In the genomic region with DNA sequence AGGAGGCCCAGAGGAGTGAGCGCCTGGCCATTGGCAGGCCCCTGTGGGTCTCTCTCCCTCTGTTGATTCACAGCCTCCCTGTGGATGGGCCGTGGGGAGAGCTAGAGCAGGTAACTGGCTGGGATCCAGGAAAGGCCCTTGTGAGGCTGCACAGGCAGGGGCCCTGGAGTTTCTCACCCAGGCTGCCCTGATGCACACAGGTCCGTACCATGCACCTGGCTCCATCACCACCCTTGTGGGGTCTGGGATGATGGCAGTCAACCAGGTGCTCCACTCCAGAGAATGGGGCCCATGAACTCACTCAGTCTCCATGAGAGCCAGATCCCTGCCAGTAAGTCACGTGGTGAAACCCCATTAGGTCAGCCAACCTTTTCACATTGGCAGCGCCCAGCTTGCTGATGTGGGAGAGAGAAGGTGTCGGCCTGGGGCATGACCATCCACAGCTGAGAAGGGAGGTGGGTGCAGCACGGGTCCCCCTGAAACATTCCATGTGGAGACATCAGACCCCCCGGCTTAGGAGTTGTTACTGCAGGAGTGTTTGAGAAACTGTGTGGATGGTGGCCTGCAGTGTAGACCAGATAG, we compare ENCODE assay signal across 26 cellular contexts.
"Had no signal": no experiment of that assay in that cellular context is flagged by ENCODE, and none has a peak within 500 bp of the region (broad histone marks: within the 10 kb centered on the region; RNA-seq: fewer than 3 reads in every experiment).

No MANE protein-coding gene starts in this region.

- H3K4me1 ChIP-seq: uterus had no signal

- H3K4me3 ChIP-seq: body of pancreas, cardiac muscle cell, esophagus squamous epithelium, uterus had no signal

- H3K36me3 ChIP-seq: cardiac muscle cell, esophagus squamous epithelium, uterus had no signal

- H3K9me3 ChIP-seq: body of pancreas, esophagus squamous epithelium, uterus had no signal

- ATAC-seq: activated CD8-positive, alpha-beta T cell treated with anti-CD3 and anti-CD28 coated beads for 36 hours; body of pancreas; right cardiac atrium had no signal

- H3K27ac ChIP-seq: body of pancreas, cardiac muscle cell, esophagus squamous epithelium, uterus had no signal

- H3K27me3 ChIP-seq: body of pancreas had no signal

- H3K27ac Mint-ChIP-seq: activated B cell treated with CpG ODN at 0.5 μM for 24 hours; activated CD8-positive, alpha-beta T cell treated with anti-CD3 and anti-CD28 coated beads for 36 hours; activated naive CD8-positive, alpha-beta T cell; mesothelial cell of epicardium; nephron progenitor cell; stimulated activated naive CD8-positive, alpha-beta T cell treated with anti-CD3 and anti-CD28 coated beads, Interleukin-15, Interleukin-2, amounts not matched to agents 100 ng/mL and 50 ng/mL, for 24 hours; T-helper 2 cell treated with Interferon-gamma antibody and Interleukin-4, amounts not matched to agents 5 μg/mL and 100 μg/mL, for 36 hours; type B pancreatic cell had no signal

- H3K9me3 Mint-ChIP-seq: activated B cell treated with CpG ODN at 0.5 μM for 24 hours; activated CD8-positive, alpha-beta T cell treated with anti-CD3 and anti-CD28 coated beads for 36 hours; nephron progenitor cell; stimulated activated naive CD8-positive, alpha-beta T cell treated with anti-CD3 and anti-CD28 coated beads, Interleukin-15, Interleukin-2, amounts not matched to agents 100 ng/mL and 50 ng/mL, for 24 hours; T-helper 2 cell treated with Interferon-gamma antibody and Interleukin-4, amounts not matched to agents 5 μg/mL and 100 μg/mL, for 36 hours had no signal

- FAIRE-seq: islet of Langerhans had no signal

- H3K4me3 Mint-ChIP-seq: activated B cell treated with CpG ODN at 0.5 μM for 24 hours; activated CD8-positive, alpha-beta T cell treated with anti-CD3 and anti-CD28 coated beads for 36 hours; activated naive CD8-positive, alpha-beta T cell; mesothelial cell of epicardium; nephron progenitor cell; stimulated activated naive CD8-positive, alpha-beta T cell treated with anti-CD3 and anti-CD28 coated beads, Interleukin-15, Interleukin-2, amounts not matched to agents 100 ng/mL and 50 ng/mL, for 24 hours; T-helper 2 cell treated with Interferon-gamma antibody and Interleukin-4, amounts not matched to agents 5 μg/mL and 100 μg/mL, for 36 hours; type B pancreatic cell had no signal

- H3K36me3 Mint-ChIP-seq: activated naive CD8-positive, alpha-beta T cell; mesothelial cell of epicardium; type B pancreatic cell had no signal

- DNase-seq: activated B cell treated with CpG ODN at 0.5 μM for 24 hours; activated CD4-positive, alpha-beta T cell treated with anti-CD3 and anti-CD28 coated beads, Interleukin-2, amount 50 U/mL, for 1 hour; activated CD8-positive, alpha-beta T cell treated with anti-CD3 and anti-CD28 coated beads for 36 hours; activated effector memory CD4-positive, alpha-beta T cell treated with Interleukin-2 at 50 U/mL for 16 hours; activated naive CD4-positive, alpha-beta T cell treated with Interleukin-2 at 50 U/mL for 16 hours; activated T-cell treated with anti-CD3 and anti-CD28 coated beads for 4 hours; aorta; body of pancreas; cerebellar nuclear complex; cortex of kidney; esophagus squamous epithelium; foreskin melanocyte; mammary epithelial cell; naive B cell; nephron progenitor cell; right cardiac atrium; substantia nigra; T-helper 1 cell; uterus had no signal
